ENCODE assay signal across 12 cellular contexts in genomic region chr5:43769576-43770352, GRCh38.
A peak's percentile ranks its signal among the peaks of the same experiment; 100 is the strongest.
DNase-seq lines count a peak whose midpoint lies in the region; ATAC-seq and TF ChIP-seq lines count a peak whose summit lies in the region.
"Had no signal": no experiment of that assay in that cellular context is flagged by ENCODE, and none has a peak within 500 bp of the region (broad histone marks: within the 10 kb centered on the region; RNA-seq: fewer than 3 reads in every experiment).

No MANE protein-coding gene starts in this region.

- DNase-seq in AG08395 (ENCODE audit: low spot score) (peak; percentile 63), amniotic epithelial cell (ENCODE audit: low read depth) (peak; percentile 51), fibroblast of villous mesenchyme (ENCODE audit: low read depth) (peak; percentile 81), omental fat pad (ENCODE audit: low spot score) (no peak), ecto neural progenitor cell (ENCODE audit: low spot score) (no peak), OCI-M1 (lab: John Stamatoyannopoulos, UW) (no peak), COLO668 (lab: John Stamatoyannopoulos, UW; ENCODE audit: unreplicated experiment) (no peak)
- DNase-seq: effector memory CD4-positive, alpha-beta T cell; NCI-H2029; stimulated activated CD4-positive, alpha-beta T cell treated with anti-CD3 and anti-CD28 coated beads, Interleukin-4, amount 100 ng/mL, for 24 hours had no signal

- ATAC-seq in omental fat pad (ENCODE audit: low FRiP score) (peak; percentile 58), HG03469 (IDR thresholded peaks at IDR 0.05; ENCODE audit: unreplicated experiment) (no peak)
- ATAC-seq: activated naive CD4-positive, alpha-beta T cell treated with anti-CD3 and anti-CD28 coated beads, Interleukin-2, amount 50 U/mL, for 72 hours had no signal

- H3K4me3 ChIP-seq in fibroblast of villous mesenchyme (ENCODE audit: low read depth, low read length): no peak overlapping the region

- TF ChIP-seq CTCF in fibroblast of villous mesenchyme (IDR thresholded peaks at IDR 0.05; ENCODE audit: insufficient read depth, low read depth, low read length) (no peak), omental fat pad (IDR thresholded peaks at IDR 0.05) (no peak)

Comparison
In these comparisons a context has a peak if more than half of its experiments do, and no peak if none do; other contexts are left out.
1. DNase-seq: peak in AG08395 (single experiment), amniotic epithelial cell (single experiment) and fibroblast of villous mesenchyme (single experiment); none in omental fat pad (single experiment), ecto neural progenitor cell (single experiment), OCI-M1 (single experiment) and COLO668 (single experiment).